13 cellular contexts compared by ENCODE assay signal in the genomic region with DNA sequence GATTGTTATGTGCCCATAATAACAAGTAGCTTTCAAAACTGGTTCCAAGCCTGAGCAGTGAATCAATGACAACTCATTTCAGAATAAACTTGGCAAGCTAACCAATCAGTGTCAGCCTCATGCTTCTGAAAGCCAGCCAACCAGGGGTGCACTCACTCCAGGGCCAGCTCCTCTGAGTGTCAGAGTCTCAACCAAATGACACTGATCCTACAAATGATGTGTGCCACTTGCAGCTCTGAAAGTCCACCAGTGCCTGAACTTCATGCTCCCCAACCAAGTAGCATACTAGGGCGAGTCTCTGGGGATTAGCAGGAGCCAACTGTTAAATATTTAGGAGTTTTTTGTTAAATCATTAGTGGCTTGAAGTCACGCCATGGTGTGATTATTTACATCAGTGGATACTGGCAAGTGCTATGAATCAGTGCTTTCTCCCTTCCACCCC. TPM values are rescaled to one million over a fixed set of nuclear protein-coding genes. Genes with fewer than 3 reads are reported as not detected.
DNase-seq lines count a peak whose midpoint lies in the region; TF ChIP-seq lines count a peak whose summit lies in the region.
"Had no signal": no experiment of that assay in that cellular context is flagged by ENCODE, and none has a peak within 500 bp of the region (broad histone marks: within the 10 kb centered on the region; RNA-seq: fewer than 3 reads in every experiment).

No MANE protein-coding gene starts in this region.

- H3K4me3 Mint-ChIP-seq in nephron: no peak overlapping the region

- H3K27me3 Mint-ChIP-seq in nephron (ENCODE audit: low read depth): no peaks in the 10 kb centered on the region

- peaks cover 25% of the 10 kb centered on the region for H3K4me1 Mint-ChIP-seq in nephron

- TF ChIP-seq RAD21 in Ishikawa (IDR thresholded peaks at IDR 0.05; ENCODE audit: low read depth): no peak

- H3K4me3 ChIP-seq in AG10803 (ENCODE audit: low read length) (no peak overlapping the region), uterus (no peak overlapping the region)
- H3K4me3 ChIP-seq: stomach had no signal

- H3K9me3 Mint-ChIP-seq in nephron: no peaks in the 10 kb centered on the region

- TF ChIP-seq CTCF in AG10803 (conservative IDR thresholded peaks at IDR 0.05; ENCODE audit: low read length) (no peak), nephron (IDR thresholded peaks at IDR 0.05; ENCODE audit: unreplicated experiment in 3 of 3) (no peak), uterus (IDR thresholded peaks at IDR 0.05) (no peak), GM13976 (IDR thresholded peaks at IDR 0.05; ENCODE audit: borderline replicate concordance, control extremely low read depth, extremely low read depth, insufficient read depth, missing control alignments) (no peak)

- H3K36me3 Mint-ChIP-seq in nephron (ENCODE audit: low read depth): no peaks in the 10 kb centered on the region

- H3K9me3 ChIP-seq in uterus: no peaks in the 10 kb centered on the region
- H3K9me3 ChIP-seq: stomach had no signal

- TF ChIP-seq POLR2A in uterus (IDR thresholded peaks at IDR 0.05): no peak

- DNase-seq in AG10803 (ENCODE audit: low read depth): peak; percentile 95
- DNase-seq in fibroblast of gingiva (ENCODE audit: low read depth): peak; percentile 78
- DNase-seq in uterus: no peak
- no peak for DNase-seq in NCI-H2196 treated with DMSO at 0.1 percent for 48 hours (lab: John Stamatoyannopoulos, UW; ENCODE audit: unreplicated experiment)
- DNase-seq in GM13976 (ENCODE audit: low spot score): no peak
- DNase-seq in NCI-H1436 treated with DMSO at 0.1 percent for 48 hours (lab: John Stamatoyannopoulos, UW): no peak
- DNase-seq: activated CD4-positive, alpha-beta T cell treated with anti-CD3 and anti-CD28 coated beads, Interleukin-2, amount 50 U/mL, for 4 hours; activated naive CD4-positive, alpha-beta T cell treated with Interleukin-2 at 50 U/mL for 16 hours; NCI-H1417; NCI-H69; stomach had no signal

- no peaks in the 10 kb centered on the region for H3K36me3 ChIP-seq in uterus
- H3K36me3 ChIP-seq: stomach had no signal

- TF ChIP-seq EP300 in Ishikawa (IDR thresholded peaks at IDR 0.05; ENCODE audit: borderline replicate concordance): no peak

- H3K27ac Mint-ChIP-seq in nephron: peak overlapping the region in 2 of 3 experiments; percentile 13 to 47

- intact Hi-C loops in uterus (cut with DNase I; ENCODE audit: low total_unique reads): no loop called here

- H3K4me1 ChIP-seq in uterus: no peaks in the 10 kb centered on the region

- H3K27ac ChIP-seq in uterus: no peak overlapping the region
- H3K27ac ChIP-seq: stomach had no signal

- H3K27me3 ChIP-seq in uterus: no peaks in the 10 kb centered on the region
- H3K27me3 ChIP-seq: stomach had no signal

- in situ Hi-C loops in GM13976 (cut with MboI; ENCODE audit: low sequenced_read_pairs, unreplicated experiment): no loop called here

TF ChIP-seq in Ishikawa, 13 proteins besides CTCF, POLR2A, EP300 and RAD21:
- 0 out of 2 replicates have a peak, but pooled peaks have one; percentile 18 for TF ChIP-seq NFIC (IDR thresholded peaks at IDR 0.05)
- TF ChIP-seq YY1 (IDR thresholded peaks at IDR 0.05; ENCODE audit: low read depth): no peak
TF ChIP-seq in Ishikawa: peak in this region for 1.

RNA-seq across cellular contexts. Expression of gene IYD, which starts 4.5 kb away (rescaled TPM):
- not detected for total RNA-seq in uterus

Comparison
In these comparisons a context has a peak if more than half of its experiments do, and no peak if none do; other contexts are left out.
1. DNase-seq: peak in AG10803 (single experiment) and fibroblast of gingiva (single experiment); none in uterus (0 of 2), NCI-H2196 treated with DMSO at 0.1 percent for 48 hours (single experiment), GM13976 (single experiment) and NCI-H1436 treated with DMSO at 0.1 percent for 48 hours (single experiment).